1 cellular context compared by ENCODE assay signal in the genomic region with DNA sequence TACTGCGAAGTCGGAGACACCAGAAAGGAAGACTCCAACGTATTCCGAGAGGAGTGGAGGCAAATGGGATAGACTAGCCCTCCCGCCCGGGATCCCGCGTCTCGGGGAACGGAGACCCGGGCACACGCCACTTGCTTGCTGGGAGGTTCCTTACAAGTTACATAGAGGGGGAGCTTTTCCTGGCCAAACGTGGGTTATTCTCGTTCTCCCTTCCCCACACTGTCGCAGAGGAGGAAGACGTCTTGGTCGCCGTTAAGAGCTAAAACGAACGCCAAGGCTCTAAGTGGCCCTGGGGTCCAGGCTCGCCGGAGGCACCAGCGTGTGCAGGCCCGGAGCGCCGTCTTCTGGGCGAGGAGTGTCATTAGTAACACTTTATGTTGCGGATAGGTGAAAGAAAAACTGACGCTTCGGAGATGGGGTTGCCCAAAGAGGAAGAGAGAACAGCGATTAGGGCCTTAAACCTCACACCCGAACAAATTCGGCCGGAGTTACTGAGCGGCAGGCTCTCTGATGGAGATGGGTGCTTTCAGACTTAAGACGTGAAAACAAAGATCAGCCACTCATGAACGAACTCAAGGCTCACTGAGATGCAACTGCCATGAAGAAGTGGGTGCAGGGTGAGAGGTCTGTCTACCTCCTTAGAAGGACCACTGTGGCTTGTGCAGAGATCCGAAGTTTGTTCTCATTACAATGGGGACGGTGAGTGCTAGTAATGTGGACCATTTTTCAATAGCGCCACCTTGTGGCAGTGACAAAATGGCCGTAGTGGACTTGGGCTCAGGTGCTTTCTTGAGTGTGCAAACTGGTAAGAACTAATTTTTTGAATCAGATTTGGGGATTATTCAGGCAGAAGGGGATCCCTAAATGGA.
TF ChIP-seq lines count a peak whose summit lies in the region.

No MANE protein-coding gene starts in this region.

TF ChIP-seq in K562, 482 proteins besides CTCF, POLR2A, EP300 and RAD21 (continued from another document and continues in another):
- TF ChIP-seq, protein P1, sequence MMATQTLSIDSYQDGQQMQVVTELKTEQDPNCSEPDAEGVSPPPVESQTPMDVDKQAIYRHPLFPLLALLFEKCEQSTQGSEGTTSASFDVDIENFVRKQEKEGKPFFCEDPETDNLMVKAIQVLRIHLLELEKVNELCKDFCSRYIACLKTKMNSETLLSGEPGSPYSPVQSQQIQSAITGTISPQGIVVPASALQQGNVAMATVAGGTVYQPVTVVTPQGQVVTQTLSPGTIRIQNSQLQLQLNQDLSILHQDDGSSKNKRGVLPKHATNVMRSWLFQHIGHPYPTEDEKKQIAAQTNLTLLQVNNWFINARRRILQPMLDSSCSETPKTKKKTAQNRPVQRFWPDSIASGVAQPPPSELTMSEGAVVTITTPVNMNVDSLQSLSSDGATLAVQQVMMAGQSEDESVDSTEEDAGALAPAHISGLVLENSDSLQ (IDR thresholded peaks at IDR 0.05): no peak
- TF ChIP-seq, protein P2, sequence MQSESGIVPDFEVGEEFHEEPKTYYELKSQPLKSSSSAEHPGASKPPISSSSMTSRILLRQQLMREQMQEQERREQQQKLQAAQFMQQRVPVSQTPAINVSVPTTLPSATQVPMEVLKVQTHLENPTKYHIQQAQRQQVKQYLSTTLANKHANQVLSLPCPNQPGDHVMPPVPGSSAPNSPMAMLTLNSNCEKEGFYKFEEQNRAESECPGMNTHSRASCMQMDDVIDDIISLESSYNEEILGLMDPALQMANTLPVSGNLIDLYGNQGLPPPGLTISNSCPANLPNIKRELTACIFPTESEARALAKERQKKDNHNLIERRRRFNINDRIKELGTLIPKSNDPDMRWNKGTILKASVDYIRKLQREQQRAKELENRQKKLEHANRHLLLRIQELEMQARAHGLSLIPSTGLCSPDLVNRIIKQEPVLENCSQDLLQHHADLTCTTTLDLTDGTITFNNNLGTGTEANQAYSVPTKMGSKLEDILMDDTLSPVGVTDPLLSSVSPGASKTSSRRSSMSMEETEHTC (IDR thresholded peaks at IDR 0.05): no peak
- TF ChIP-seq SMARCA5 (IDR thresholded peaks at IDR 0.05) (0 out of 2 replicates have a peak, but pooled peaks have one; percentile 76), TAF7 (tag; IDR thresholded peaks at IDR 0.05) (no peak), SMAD3 (CRISPR knock-in tag; conservative IDR thresholded peaks at IDR 0.05) (no peak), ZC3H8 (IDR thresholded peaks at IDR 0.05) (no peak), U2AF2 (optimal IDR thresholded peaks at IDR 0.05; ENCODE audit: low read depth, low read length) (no peak), TEAD1 (CRISPR knock-in tag; IDR thresholded peaks at IDR 0.05) (peak in 1 of 2 experiments; percentile 54; a peak in 1 of 4 replicates), POLR3G (IDR thresholded peaks at IDR 0.05; ENCODE audit: extremely low read depth, insufficient read length, insufficient replicate concordance) (no peak), POLR2AphosphoS2 (IDR thresholded peaks at IDR 0.05; ENCODE audit: low read length) (no peak), ZNF175 (CRISPR knock-in tag; IDR thresholded peaks at IDR 0.05; ENCODE audit: low read depth) (no peak), CBX5 (IDR thresholded peaks at IDR 0.05; ENCODE audit: borderline replicate concordance, low read depth) (0 out of 2 replicates have a peak, but pooled peaks have one; percentile 28), HNRNPLL (IDR thresholded peaks at IDR 0.05; ENCODE audit: low read depth, low read length, poor library complexity, severe bottlenecking) (peak; percentile 64), GABPB1 (CRISPR knock-in tag; IDR thresholded peaks at IDR 0.05) (peak; percentile 39; the same call in 1 of the 2 replicates), ZFX (CRISPR knock-in tag; IDR thresholded peaks at IDR 0.05) (peak; percentile 66), RBM22 (IDR thresholded peaks at IDR 0.05; ENCODE audit: low read depth, low read length, poor library complexity, severe bottlenecking) (no peak), FUS (optimal IDR thresholded peaks at IDR 0.05; ENCODE audit: low read depth, low read length) (no peak), ZNF140 (CRISPR knock-in tag; IDR thresholded peaks at IDR 0.05) (no peak), ATF7 (IDR thresholded peaks at IDR 0.05) (peak; percentile 62), NRF1 (conservative IDR thresholded peaks at IDR 0.05 in 1 of 2, IDR thresholded peaks at IDR 0.05 in 1 of 2) (no peak), ESRRA (IDR thresholded peaks at IDR 0.05; ENCODE audit: borderline replicate concordance, low read depth) (no peak; the same call in 1 of the 2 replicates), SMAD2 (IDR thresholded peaks at IDR 0.05; ENCODE audit: low read depth, low read length) (no peak), GABPA (tag; conservative IDR thresholded peaks at IDR 0.05; ENCODE audit: low read depth) (no peak), ETV5 (CRISPR knock-in tag; IDR thresholded peaks at IDR 0.05; ENCODE audit: low read depth) (peak; percentile 54), RBFOX2 (IDR thresholded peaks at IDR 0.05; ENCODE audit: low read depth, low read length) (peak; percentile 54; the same call in 1 of the 2 replicates), POLR3A (IDR thresholded peaks at IDR 0.05; ENCODE audit: borderline replicate concordance, extremely low read depth, insufficient read depth, insufficient read length) (no peak), GTF2A2 (tag; IDR thresholded peaks at IDR 0.05) (no peak), ETS2 (tag; IDR thresholded peaks at IDR 0.05; ENCODE audit: borderline replicate concordance, poor library complexity, severe bottlenecking) (no peak), NR2C2 (CRISPR knock-in tag; IDR thresholded peaks at IDR 0.05) (0 out of 2 replicates have a peak, but pooled peaks have one; percentile 42), NR2C2 (tag; IDR thresholded peaks at IDR 0.05) (no peak), ZNF274 (IDR thresholded peaks at IDR 0.05; ENCODE audit: borderline replicate concordance, low read depth, low read length) (no peak), EWSR1 (IDR thresholded peaks at IDR 0.05; ENCODE audit: borderline replicate concordance, low read depth, partially characterized antibody) (no peak), XRCC3 (IDR thresholded peaks at IDR 0.05) (no peak), ZNF24 (IDR thresholded peaks at IDR 0.05) (peak; percentile 28; the same call in 1 of the 2 replicates), HDAC8 (tag; IDR thresholded peaks at IDR 0.05) (0 out of 2 replicates have a peak, but pooled peaks have one; percentile 29), NEUROD1 (IDR thresholded peaks at IDR 0.05; ENCODE audit: borderline replicate concordance, low read depth, low read length, partially characterized antibody) (no peak), ZNF263 (CRISPR knock-in tag; IDR thresholded peaks at IDR 0.05; ENCODE audit: borderline replicate concordance) (peak; percentile 62; the same call in 1 of the 2 replicates), EGR1 (conservative IDR thresholded peaks at IDR 0.05) (no peak), RBBP5 (IDR thresholded peaks at IDR 0.05; ENCODE audit: borderline replicate concordance, insufficient read depth, low read length, poor library complexity, severe bottlenecking) (no peak)
- TF ChIP-seq, protein P3, sequence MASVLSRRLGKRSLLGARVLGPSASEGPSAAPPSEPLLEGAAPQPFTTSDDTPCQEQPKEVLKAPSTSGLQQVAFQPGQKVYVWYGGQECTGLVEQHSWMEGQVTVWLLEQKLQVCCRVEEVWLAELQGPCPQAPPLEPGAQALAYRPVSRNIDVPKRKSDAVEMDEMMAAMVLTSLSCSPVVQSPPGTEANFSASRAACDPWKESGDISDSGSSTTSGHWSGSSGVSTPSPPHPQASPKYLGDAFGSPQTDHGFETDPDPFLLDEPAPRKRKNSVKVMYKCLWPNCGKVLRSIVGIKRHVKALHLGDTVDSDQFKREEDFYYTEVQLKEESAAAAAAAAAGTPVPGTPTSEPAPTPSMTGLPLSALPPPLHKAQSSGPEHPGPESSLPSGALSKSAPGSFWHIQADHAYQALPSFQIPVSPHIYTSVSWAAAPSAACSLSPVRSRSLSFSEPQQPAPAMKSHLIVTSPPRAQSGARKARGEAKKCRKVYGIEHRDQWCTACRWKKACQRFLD (CRISPR knock-in tag; IDR thresholded peaks at IDR 0.05): no peak
- TF ChIP-seq, protein P4, sequence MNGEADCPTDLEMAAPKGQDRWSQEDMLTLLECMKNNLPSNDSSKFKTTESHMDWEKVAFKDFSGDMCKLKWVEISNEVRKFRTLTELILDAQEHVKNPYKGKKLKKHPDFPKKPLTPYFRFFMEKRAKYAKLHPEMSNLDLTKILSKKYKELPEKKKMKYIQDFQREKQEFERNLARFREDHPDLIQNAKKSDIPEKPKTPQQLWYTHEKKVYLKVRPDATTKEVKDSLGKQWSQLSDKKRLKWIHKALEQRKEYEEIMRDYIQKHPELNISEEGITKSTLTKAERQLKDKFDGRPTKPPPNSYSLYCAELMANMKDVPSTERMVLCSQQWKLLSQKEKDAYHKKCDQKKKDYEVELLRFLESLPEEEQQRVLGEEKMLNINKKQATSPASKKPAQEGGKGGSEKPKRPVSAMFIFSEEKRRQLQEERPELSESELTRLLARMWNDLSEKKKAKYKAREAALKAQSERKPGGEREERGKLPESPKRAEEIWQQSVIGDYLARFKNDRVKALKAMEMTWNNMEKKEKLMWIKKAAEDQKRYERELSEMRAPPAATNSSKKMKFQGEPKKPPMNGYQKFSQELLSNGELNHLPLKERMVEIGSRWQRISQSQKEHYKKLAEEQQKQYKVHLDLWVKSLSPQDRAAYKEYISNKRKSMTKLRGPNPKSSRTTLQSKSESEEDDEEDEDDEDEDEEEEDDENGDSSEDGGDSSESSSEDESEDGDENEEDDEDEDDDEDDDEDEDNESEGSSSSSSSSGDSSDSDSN (IDR thresholded peaks at IDR 0.05; ENCODE audit: borderline replicate concordance in 1 of 2, low read depth in 2 of 2, low read length in 2 of 2): 0 out of 4 replicates have a peak, but pooled peaks of 1 of the 2 experiments have one; percentile 54
- TF ChIP-seq, protein P5, sequence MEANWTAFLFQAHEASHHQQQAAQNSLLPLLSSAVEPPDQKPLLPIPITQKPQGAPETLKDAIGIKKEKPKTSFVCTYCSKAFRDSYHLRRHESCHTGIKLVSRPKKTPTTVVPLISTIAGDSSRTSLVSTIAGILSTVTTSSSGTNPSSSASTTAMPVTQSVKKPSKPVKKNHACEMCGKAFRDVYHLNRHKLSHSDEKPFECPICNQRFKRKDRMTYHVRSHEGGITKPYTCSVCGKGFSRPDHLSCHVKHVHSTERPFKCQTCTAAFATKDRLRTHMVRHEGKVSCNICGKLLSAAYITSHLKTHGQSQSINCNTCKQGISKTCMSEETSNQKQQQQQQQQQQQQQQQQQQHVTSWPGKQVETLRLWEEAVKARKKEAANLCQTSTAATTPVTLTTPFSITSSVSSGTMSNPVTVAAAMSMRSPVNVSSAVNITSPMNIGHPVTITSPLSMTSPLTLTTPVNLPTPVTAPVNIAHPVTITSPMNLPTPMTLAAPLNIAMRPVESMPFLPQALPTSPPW (CRISPR knock-in tag; IDR thresholded peaks at IDR 0.05): no peak
- TF ChIP-seq, protein P6, sequence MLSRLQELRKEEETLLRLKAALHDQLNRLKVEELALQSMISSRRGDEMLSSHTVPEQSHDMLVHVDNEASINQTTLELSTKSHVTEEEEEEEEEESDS (CRISPR knock-in tag; IDR thresholded peaks at IDR 0.05): no peak
- TF ChIP-seq, protein P7, sequence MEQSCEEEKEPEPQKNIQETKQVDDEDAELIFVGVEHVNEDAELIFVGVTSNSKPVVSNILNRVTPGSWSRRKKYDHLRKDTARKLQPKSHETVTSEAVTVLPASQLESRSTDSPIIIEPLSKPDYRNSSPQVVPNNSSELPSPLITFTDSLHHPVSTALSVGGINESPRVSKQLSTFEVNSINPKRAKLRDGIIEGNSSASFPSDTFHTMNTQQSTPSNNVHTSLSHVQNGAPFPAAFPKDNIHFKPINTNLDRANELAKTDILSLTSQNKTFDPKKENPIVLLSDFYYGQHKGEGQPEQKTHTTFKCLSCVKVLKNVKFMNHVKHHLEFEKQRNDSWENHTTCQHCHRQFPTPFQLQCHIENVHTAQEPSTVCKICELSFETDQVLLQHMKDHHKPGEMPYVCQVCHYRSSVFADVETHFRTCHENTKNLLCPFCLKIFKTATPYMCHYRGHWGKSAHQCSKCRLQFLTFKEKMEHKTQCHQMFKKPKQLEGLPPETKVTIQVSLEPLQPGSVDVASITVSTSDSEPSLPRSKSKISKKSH (CRISPR knock-in tag; IDR thresholded peaks at IDR 0.05): no peak
- TF ChIP-seq, protein P8, sequence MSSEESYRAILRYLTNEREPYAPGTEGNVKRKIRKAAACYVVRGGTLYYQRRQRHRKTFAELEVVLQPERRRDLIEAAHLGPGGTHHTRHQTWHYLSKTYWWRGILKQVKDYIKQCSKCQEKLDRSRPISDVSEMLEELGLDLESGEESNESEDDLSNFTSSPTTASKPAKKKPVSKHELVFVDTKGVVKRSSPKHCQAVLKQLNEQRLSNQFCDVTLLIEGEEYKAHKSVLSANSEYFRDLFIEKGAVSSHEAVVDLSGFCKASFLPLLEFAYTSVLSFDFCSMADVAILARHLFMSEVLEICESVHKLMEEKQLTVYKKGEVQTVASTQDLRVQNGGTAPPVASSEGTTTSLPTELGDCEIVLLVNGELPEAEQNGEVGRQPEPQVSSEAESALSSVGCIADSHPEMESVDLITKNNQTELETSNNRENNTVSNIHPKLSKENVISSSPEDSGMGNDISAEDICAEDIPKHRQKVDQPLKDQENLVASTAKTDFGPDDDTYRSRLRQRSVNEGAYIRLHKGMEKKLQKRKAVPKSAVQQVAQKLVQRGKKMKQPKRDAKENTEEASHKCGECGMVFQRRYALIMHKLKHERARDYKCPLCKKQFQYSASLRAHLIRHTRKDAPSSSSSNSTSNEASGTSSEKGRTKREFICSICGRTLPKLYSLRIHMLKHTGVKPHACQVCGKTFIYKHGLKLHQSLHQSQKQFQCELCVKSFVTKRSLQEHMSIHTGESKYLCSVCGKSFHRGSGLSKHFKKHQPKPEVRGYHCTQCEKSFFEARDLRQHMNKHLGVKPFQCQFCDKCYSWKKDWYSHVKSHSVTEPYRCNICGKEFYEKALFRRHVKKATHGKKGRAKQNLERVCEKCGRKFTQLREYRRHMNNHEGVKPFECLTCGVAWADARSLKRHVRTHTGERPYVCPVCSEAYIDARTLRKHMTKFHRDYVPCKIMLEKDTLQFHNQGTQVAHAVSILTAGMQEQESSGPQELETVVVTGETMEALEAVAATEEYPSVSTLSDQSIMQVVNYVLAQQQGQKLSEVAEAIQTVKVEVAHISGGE (CRISPR knock-in tag; IDR thresholded peaks at IDR 0.05): peak in 1 of 3 experiments; percentile 47; a peak in 1 of 6 replicates
